ENCODE assay signal across 18 cellular contexts in genomic region chr12:85820117-85820516, GRCh38. TPM values are rescaled to one million over a fixed set of nuclear protein-coding genes. Genes with fewer than 3 reads are reported as not detected.
DNase-seq lines count a peak whose midpoint lies in the region; ATAC-seq, FAIRE-seq and TF ChIP-seq lines count a peak whose summit lies in the region.
"Had no signal": no experiment of that assay in that cellular context is flagged by ENCODE, and none has a peak within 500 bp of the region (broad histone marks: within the 10 kb centered on the region; RNA-seq: fewer than 3 reads in every experiment).

No MANE protein-coding gene starts in this region.

- H3K4me3 ChIP-seq in GM23248 (no peak overlapping the region), transverse colon (no peak overlapping the region)

- H3K9me2 ChIP-seq in GM23248 (ENCODE audit: insufficient read depth), result no peaks in the 10 kb centered on the region; the same call in 1 of the 2 replicates

- DNase-seq in GM23248 (peak; percentile 25), amniotic epithelial cell (ENCODE audit: low read depth) (peak; percentile 52), fibroblast of gingiva (ENCODE audit: low read depth) (peak; percentile 36), osteocyte (ENCODE audit: extremely low spot score, unreplicated experiment) (no peak), transverse colon (no peak), D721Med (ENCODE audit: insufficient read length, low spot score) (no peak)
- DNase-seq: CD8-positive, alpha-beta T cell; COR-L47; DMS53; GF-D8 had no signal

- H3F3A ChIP-seq in GM23248 (ENCODE audit: insufficient read depth), result peaks cover 14% of the 10 kb centered on the region

- no peak overlapping the region for H2AFZ ChIP-seq in GM23248

- H3K4me2 ChIP-seq in GM23248 (ENCODE audit: unreplicated experiment), result no peak overlapping the region

- no peaks in the 10 kb centered on the region for H3K9me3 Mint-ChIP-seq in osteocyte (ENCODE audit: unreplicated experiment)

- peaks cover 18% of the 10 kb centered on the region for H3K4me1 ChIP-seq in GM23248 (ENCODE audit: insufficient read depth)
- H3K4me1 ChIP-seq in transverse colon, result no peaks in the 10 kb centered on the region

- FAIRE-seq in D721Med (lab: Jason Lieb, UNC), result no peak
- FAIRE-seq: A204.1, GM19239, H54 had no signal

- no peaks in the 10 kb centered on the region for H3K27me3 ChIP-seq in GM23248 (replicated peaks; ENCODE audit: insufficient read depth)
- no peaks in the 10 kb centered on the region for H3K27me3 ChIP-seq in transverse colon

- TF ChIP-seq CTCF in osteocyte (IDR thresholded peaks at IDR 0.05) (no peak), transverse colon (IDR thresholded peaks at IDR 0.05) (no peak), D721Med (IDR thresholded peaks at IDR 0.05; ENCODE audit: insufficient read depth, missing control alignments) (no peak)

- H4K20me1 ChIP-seq in GM23248 (ENCODE audit: insufficient read depth), result no peaks in the 10 kb centered on the region

- H3K36me3 ChIP-seq in GM23248 (ENCODE audit: low read depth), result no peaks in the 10 kb centered on the region
- H3K36me3 ChIP-seq in transverse colon, result no peaks in the 10 kb centered on the region

- H3K4me3 Mint-ChIP-seq in osteocyte (ENCODE audit: unreplicated experiment), result no peak overlapping the region
- H3K4me3 Mint-ChIP-seq: CD14-positive monocyte; CD8-positive, alpha-beta T cell; IgD-negative memory B cell had no signal

- H3K9ac ChIP-seq in GM23248, result no peak overlapping the region

- H3K27ac ChIP-seq in GM23248, result no peak overlapping the region
- no peak overlapping the region for H3K27ac ChIP-seq in transverse colon

- H3K4me1 Mint-ChIP-seq in osteocyte (ENCODE audit: unreplicated experiment), result peaks cover 35% of the 10 kb centered on the region
- H3K4me1 Mint-ChIP-seq: CD14-positive monocyte, IgD-negative memory B cell had no signal

- H3K27ac Mint-ChIP-seq in osteocyte (ENCODE audit: unreplicated experiment), result no peak overlapping the region
- H3K27ac Mint-ChIP-seq: CD14-positive monocyte; CD8-positive, alpha-beta T cell; IgD-negative memory B cell had no signal

- H3K9me3 ChIP-seq in GM23248 (ENCODE audit: low read depth), result no peaks in the 10 kb centered on the region
- H3K9me3 ChIP-seq in transverse colon, result no peaks in the 10 kb centered on the region

- H3K79me2 ChIP-seq in GM23248 (ENCODE audit: insufficient read depth), result no peaks in the 10 kb centered on the region

- intact Hi-C loops in transverse colon (cut with DNase I; ENCODE audit: low total_unique reads), result no loop called here

- no peak for TF ChIP-seq POLR2A in transverse colon (IDR thresholded peaks at IDR 0.05)

- no peaks in the 10 kb centered on the region for H3K27me3 Mint-ChIP-seq in osteocyte (ENCODE audit: unreplicated experiment)
- H3K27me3 Mint-ChIP-seq: IgD-negative memory B cell had no signal

- in situ Hi-C loops in GM23248 (cut with MboI), result no loop called here
- in situ Hi-C loops in transverse colon (cut with MboI; ENCODE audit: low pct_ligation_motif_present in 1 of 4, low pct_unique_long_range_greater_than_20kb in 1 of 4, low sequenced_read_pairs in 3 of 4), result no loop called here

- no peaks in the 10 kb centered on the region for H3K36me3 Mint-ChIP-seq in osteocyte (ENCODE audit: unreplicated experiment)
- H3K36me3 Mint-ChIP-seq: CD14-positive monocyte; CD8-positive, alpha-beta T cell; IgD-negative memory B cell had no signal

- ATAC-seq in HG03045 (IDR thresholded peaks at IDR 0.05; ENCODE audit: unreplicated experiment), result no peak
- ATAC-seq: CD8-positive, alpha-beta T cell had no signal

- TF ChIP-seq EP300 in transverse colon (IDR thresholded peaks at IDR 0.05; ENCODE audit: low read depth), result no peak

RNA-seq across cellular contexts. Expression of gene RASSF9, which starts 16.1 kb away (rescaled TPM):
- total RNA-seq in GM23248 (2014; rRNA removed; shearing (Covaris generic)), result 0.89 and 1.5 TPM in 2 replicates
- 0.86 and 1.1 TPM in 2 replicates for polyA plus RNA-seq in GM23248 (2016; fragmentation: Nextera tagmentation; extraction: Ambion mirVana)
- total RNA-seq in osteocyte (0.16 TPM in 2 replicates), transverse colon (under 1 TPM in 2 of 4 donors, not detected in 2; 0.55 to 0.79 TPM)
- total RNA-seq: CD8-positive, alpha-beta T cell had no signal
- polyA plus RNA-seq: CD14-positive monocyte, IgD-negative memory B cell had no signal

RNA-seq across cellular contexts. Expression of gene NTS, which starts 54.0 kb away (rescaled TPM):
- not detected in 2 replicates for total RNA-seq in GM23248 (2014; rRNA removed; shearing (Covaris generic))
- not detected in 2 replicates for polyA plus RNA-seq in GM23248 (2016; fragmentation: Nextera tagmentation; extraction: Ambion mirVana)
- total RNA-seq in osteocyte, result not detected in 2 replicates
- total RNA-seq in transverse colon, result not detected
- total RNA-seq: CD8-positive, alpha-beta T cell; HT-29 had no signal
- polyA plus RNA-seq: BJ, CD14-positive monocyte, IgD-negative memory B cell had no signal

Comparison
In these comparisons a context has a peak if more than half of its experiments do, and no peak if none do; other contexts are left out.
1. DNase-seq: peak in GM23248 (single experiment), amniotic epithelial cell (single experiment) and fibroblast of gingiva (single experiment); none in osteocyte (single experiment), transverse colon (single experiment) and D721Med (single experiment).